In the genomic region with DNA sequence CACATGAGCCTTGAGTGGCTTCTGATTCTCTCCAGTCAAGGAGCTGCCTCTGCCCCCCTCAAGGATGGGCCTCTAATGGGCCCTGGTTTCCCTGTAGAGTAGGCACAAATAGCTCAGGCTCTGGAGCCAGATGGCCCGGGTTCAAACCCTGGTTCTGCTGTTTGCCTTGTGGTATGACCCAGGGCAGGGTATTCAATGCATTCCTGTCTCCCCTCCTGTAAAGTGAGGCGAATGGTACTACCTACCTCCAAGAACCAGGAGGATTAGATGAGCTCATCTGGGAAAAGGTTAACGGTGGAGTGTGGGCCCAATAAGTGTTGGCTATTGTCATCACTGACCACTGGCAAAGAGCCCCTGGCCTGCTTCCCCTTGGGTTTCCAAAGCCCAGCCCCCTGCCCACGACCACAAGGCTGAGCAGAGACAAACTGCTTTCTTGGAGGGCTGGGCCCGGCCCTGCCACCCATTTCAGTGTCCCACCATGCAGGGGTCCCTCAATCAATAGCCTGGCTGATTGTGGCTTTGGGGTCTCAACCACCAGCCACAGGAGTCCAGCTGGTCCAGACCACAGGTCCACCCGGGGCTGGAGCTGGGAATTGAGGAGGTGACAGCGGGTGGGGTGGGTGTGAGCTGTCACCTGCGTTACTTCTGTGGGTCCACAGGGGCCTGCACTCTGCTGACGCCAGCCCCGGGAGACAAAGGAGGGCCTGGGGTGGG, we compare ENCODE assay signal across 1 cellular context.
TF ChIP-seq lines count a peak whose summit lies in the region.

No MANE protein-coding gene starts in this region.

TF ChIP-seq in K562, 482 proteins besides CTCF, POLR2A, EP300 and RAD21:
- TF ChIP-seq MEF2D (tag; conservative IDR thresholded peaks at IDR 0.05; ENCODE audit: low read depth), result no peak
- TF ChIP-seq DPF2 (IDR thresholded peaks at IDR 0.05), result no peak
- no peak for TF ChIP-seq RNF2 (IDR thresholded peaks at IDR 0.05)
- TF ChIP-seq NUFIP1 (IDR thresholded peaks at IDR 0.05; ENCODE audit: partially characterized antibody), result no peak
- TF ChIP-seq NELFE (IDR thresholded peaks at IDR 0.05; ENCODE audit: insufficient read depth, insufficient read length), result no peak
- no peak for TF ChIP-seq ZNF282 (CRISPR knock-in tag; IDR thresholded peaks at IDR 0.05)
- TF ChIP-seq, protein P1, sequence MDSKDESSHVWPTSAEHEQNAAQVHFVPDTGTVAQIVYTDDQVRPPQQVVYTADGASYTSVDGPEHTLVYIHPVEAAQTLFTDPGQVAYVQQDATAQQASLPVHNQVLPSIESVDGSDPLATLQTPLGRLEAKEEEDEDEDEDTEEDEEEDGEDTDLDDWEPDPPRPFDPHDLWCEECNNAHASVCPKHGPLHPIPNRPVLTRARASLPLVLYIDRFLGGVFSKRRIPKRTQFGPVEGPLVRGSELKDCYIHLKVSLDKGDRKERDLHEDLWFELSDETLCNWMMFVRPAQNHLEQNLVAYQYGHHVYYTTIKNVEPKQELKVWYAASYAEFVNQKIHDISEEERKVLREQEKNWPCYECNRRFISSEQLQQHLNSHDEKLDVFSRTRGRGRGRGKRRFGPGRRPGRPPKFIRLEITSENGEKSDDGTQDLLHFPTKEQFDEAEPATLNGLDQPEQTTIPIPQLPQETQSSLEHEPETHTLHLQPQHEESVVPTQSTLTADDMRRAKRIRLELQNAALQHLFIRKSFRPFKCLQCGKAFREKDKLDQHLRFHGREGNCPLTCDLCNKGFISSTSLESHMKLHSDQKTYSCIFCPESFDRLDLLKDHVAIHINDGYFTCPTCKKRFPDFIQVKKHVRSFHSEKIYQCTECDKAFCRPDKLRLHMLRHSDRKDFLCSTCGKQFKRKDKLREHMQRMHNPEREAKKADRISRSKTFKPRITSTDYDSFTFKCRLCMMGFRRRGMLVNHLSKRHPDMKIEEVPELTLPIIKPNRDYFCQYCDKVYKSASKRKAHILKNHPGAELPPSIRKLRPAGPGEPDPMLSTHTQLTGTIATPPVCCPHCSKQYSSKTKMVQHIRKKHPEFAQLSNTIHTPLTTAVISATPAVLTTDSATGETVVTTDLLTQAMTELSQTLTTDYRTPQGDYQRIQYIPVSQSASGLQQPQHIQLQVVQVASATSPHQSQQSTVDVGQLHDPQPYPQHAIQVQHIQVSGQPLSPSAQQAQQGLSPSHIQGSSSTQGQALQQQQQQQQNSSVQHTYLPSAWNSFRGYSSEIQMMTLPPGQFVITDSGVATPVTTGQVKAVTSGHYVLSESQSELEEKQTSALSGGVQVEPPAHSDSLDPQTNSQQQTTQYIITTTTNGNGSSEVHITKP (IDR thresholded peaks at IDR 0.05; ENCODE audit: partially characterized antibody), result peak; percentile 56
